ENCODE assay signal across 29 cellular contexts in the genomic region with DNA sequence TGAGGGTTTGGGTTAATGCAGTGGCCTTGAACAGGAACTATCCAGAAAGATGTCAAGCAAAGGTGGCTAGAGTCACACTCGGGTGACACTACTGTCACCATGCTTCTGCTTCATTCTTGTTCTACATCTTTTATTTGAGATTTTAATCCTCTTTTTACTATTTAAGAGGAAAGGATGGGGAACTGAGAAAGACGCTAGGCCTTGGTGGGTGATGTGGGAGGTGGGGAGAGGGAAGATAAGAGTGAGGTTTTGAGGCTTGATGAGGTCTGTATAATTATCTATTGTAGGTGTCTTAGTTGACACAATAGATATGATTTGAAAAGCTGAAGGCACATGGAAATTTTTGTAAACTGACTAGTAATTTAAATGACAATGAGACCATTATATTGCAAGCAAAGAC. TPM values are rescaled to one million over a fixed set of nuclear protein-coding genes. Genes with fewer than 3 reads are reported as not detected.
A peak's percentile ranks its signal among the peaks of the same experiment; 100 is the strongest.
DNase-seq lines count a peak whose midpoint lies in the region; ATAC-seq and TF ChIP-seq lines count a peak whose summit lies in the region.
"Had no signal": no experiment of that assay in that cellular context is flagged by ENCODE, and none has a peak within 500 bp of the region (broad histone marks: within the 10 kb centered on the region; RNA-seq: fewer than 3 reads in every experiment).

No MANE protein-coding gene starts in this region.

- no peaks in the 10 kb centered on the region for H3K9me3 Mint-ChIP-seq in type B pancreatic cell
- H3K9me3 Mint-ChIP-seq: activated T-cell treated with anti-CD3 and anti-CD28 coated beads, Interleukin-2, amount 50 U/mL, for 72 hours had no signal

- peaks cover 34% of the 10 kb centered on the region for H3K4me1 ChIP-seq in HUES48 (ENCODE audit: control insufficient read depth, insufficient read depth, low read length)
- peaks cover 26% of the 10 kb centered on the region for H3K4me1 ChIP-seq in iPS-20b (ENCODE audit: insufficient read depth, low read length)
- peaks cover 24% of the 10 kb centered on the region for H3K4me1 ChIP-seq in Karpas-422 (ENCODE audit: low read length)

- H3K36me3 Mint-ChIP-seq in type B pancreatic cell, result peaks cover 6% of the 10 kb centered on the region

- no peaks in the 10 kb centered on the region for H3K9me2 ChIP-seq in Karpas-422 (replicated peaks; ENCODE audit: insufficient read depth, low read length)

- H3K27me3 ChIP-seq in HUES48 (ENCODE audit: control insufficient read depth, insufficient read depth, low read length), result no peaks in the 10 kb centered on the region
- H3K27me3 ChIP-seq in iPS-20b (ENCODE audit: insufficient read depth, low read length), result no peaks in the 10 kb centered on the region
- no peaks in the 10 kb centered on the region for H3K27me3 ChIP-seq in Karpas-422 (ENCODE audit: low read length)

- H3K27ac ChIP-seq in HUES48 (ENCODE audit: low read depth, low read length), result no peak overlapping the region
- H3K27ac ChIP-seq in SK-N-MC, result peak overlapping the region; percentile 20; the same call in 1 of the 2 replicates
- no peak overlapping the region for H3K27ac ChIP-seq in iPS-20b (ENCODE audit: low read length)
- no peak overlapping the region for H3K27ac ChIP-seq in Karpas-422 (ENCODE audit: low read length)
- H3K27ac ChIP-seq: C4-2B, upper lobe of left lung had no signal

- peak overlapping the region; percentile 46 for H3K4me3 Mint-ChIP-seq in type B pancreatic cell
- H3K4me3 Mint-ChIP-seq: activated T-cell treated with anti-CD3 and anti-CD28 coated beads, Interleukin-2, amount 50 U/mL, for 72 hours; central memory CD8-positive, alpha-beta T cell; mesothelial cell of epicardium; stimulated activated effector memory CD8-positive, alpha-beta T cell treated with anti-CD3 and anti-CD28 coated beads, Interleukin-12 subunit alpha, Interleukin-12 subunit beta, amount 100 ng/mL, for 72 hours had no signal

- no peaks in the 10 kb centered on the region for H3K27me3 Mint-ChIP-seq in type B pancreatic cell

- H3K4me1 Mint-ChIP-seq in type B pancreatic cell (ENCODE audit: unreplicated experiment), result peaks cover 15% of the 10 kb centered on the region
- H3K4me1 Mint-ChIP-seq: central memory CD8-positive, alpha-beta T cell had no signal

- no peak for ATAC-seq in HG03196 (IDR thresholded peaks at IDR 0.05; ENCODE audit: unreplicated experiment)
- ATAC-seq: activated T-cell treated with anti-CD3 and anti-CD28 coated beads, Interleukin-2, amount 50 U/mL, for 72 hours; esophagus mucosa; left ventricle myocardium superior; stimulated activated effector memory CD8-positive, alpha-beta T cell treated with anti-CD3 and anti-CD28 coated beads, Interleukin-12 subunit alpha, Interleukin-12 subunit beta, amount 100 ng/mL, for 72 hours had no signal

- H3K36me3 ChIP-seq in HUES48 (ENCODE audit: control insufficient read depth, insufficient read depth, low read length) (no peaks in the 10 kb centered on the region), SK-N-MC (ENCODE audit: insufficient read depth, low read length) (peaks cover 9% of the 10 kb centered on the region), iPS-20b (ENCODE audit: insufficient read depth, low read depth, low read length) (no peaks in the 10 kb centered on the region), Karpas-422 (ENCODE audit: insufficient read depth, low read length) (no peaks in the 10 kb centered on the region)
- H3K36me3 ChIP-seq: upper lobe of left lung had no signal

- H2AFZ ChIP-seq in Karpas-422 (ENCODE audit: low read length), result no peak overlapping the region

- no peaks in the 10 kb centered on the region for H4K20me1 ChIP-seq in Karpas-422 (ENCODE audit: insufficient read depth, low read depth, low read length)

- peak overlapping the region; percentile 37; the same call in 1 of the 2 replicates for H3K4me3 ChIP-seq in HUES48 (ENCODE audit: low read depth, low read length)
- H3K4me3 ChIP-seq in SK-N-MC, result peak overlapping the region; percentile 97
- H3K4me3 ChIP-seq in iPS-20b (ENCODE audit: low read length), result peak overlapping the region; percentile 78; the same call in 1 of the 2 replicates
- H3K4me3 ChIP-seq in Karpas-422 (ENCODE audit: low read length), result no peak overlapping the region
- H3K4me3 ChIP-seq: upper lobe of left lung had no signal

- DNase-seq in SK-N-MC (ENCODE audit: low read depth, low spot score), result no peak
- DNase-seq in type B pancreatic cell (ENCODE audit: extremely low spot score, unreplicated experiment), result no peak
- no peak for DNase-seq in NCI-H2029 (lab: John Stamatoyannopoulos, UW)
- no peak for DNase-seq in Karpas-422
- DNase-seq: activated CD4-positive, alpha-beta T cell treated with anti-CD3 and anti-CD28 coated beads, Interleukin-2, amount 50 U/mL, for 1 hour; activated CD4-positive, CD25-positive, alpha-beta regulatory T cell; activated naive CD4-positive, alpha-beta T cell; activated T-cell treated with anti-CD3 and anti-CD28 coated beads, Interleukin-2, amount 50 U/mL, for 72 hours; COR-L47; DMS53; GOT3; kidney; left ventricle myocardium superior; NCI-H2029 treated with DMSO at 0.1 percent for 48 hours; NCI-H524 treated with DMSO at 0.1 percent for 48 hours; SIG-M5; stimulated activated CD4-positive, alpha-beta T cell treated with anti-CD3 and anti-CD28 coated beads, Interleukin-15, amount 100 ng/mL, for 24 hours; substantia nigra; SW 1271; T1000; upper lobe of left lung had no signal

- H3K9ac ChIP-seq in HUES48 (ENCODE audit: low read depth, low read length) (no peak overlapping the region), SK-N-MC (ENCODE audit: insufficient read length) (peak overlapping the region; percentile 75), iPS-20b (ENCODE audit: low read depth, low read length) (no peak overlapping the region), Karpas-422 (ENCODE audit: low read length) (no peak overlapping the region)

- H3K79me2 ChIP-seq in Karpas-422 (ENCODE audit: low read length), result peaks cover 3% of the 10 kb centered on the region; the same call in 1 of the 2 replicates

- no peak overlapping the region for H3K27ac Mint-ChIP-seq in type B pancreatic cell
- H3K27ac Mint-ChIP-seq: activated T-cell treated with anti-CD3 and anti-CD28 coated beads, Interleukin-2, amount 50 U/mL, for 72 hours; mesothelial cell of epicardium; stimulated activated effector memory CD8-positive, alpha-beta T cell treated with anti-CD3 and anti-CD28 coated beads, Interleukin-12 subunit alpha, Interleukin-12 subunit beta, amount 100 ng/mL, for 72 hours had no signal

- no peak for TF ChIP-seq CTCF in type B pancreatic cell (conservative IDR thresholded peaks at IDR 0.05)

- H3K9me3 ChIP-seq in HUES48 (ENCODE audit: control insufficient read depth, insufficient read depth, low read length) (no peaks in the 10 kb centered on the region), SK-N-MC (ENCODE audit: low read depth, low read length) (no peaks in the 10 kb centered on the region), iPS-20b (ENCODE audit: insufficient read depth, low read depth, low read length) (no peaks in the 10 kb centered on the region), Karpas-422 (ENCODE audit: low read length) (no peaks in the 10 kb centered on the region)
- H3K9me3 ChIP-seq: upper lobe of left lung had no signal

- H3K4me2 ChIP-seq in Karpas-422 (ENCODE audit: low read depth, low read length, poor library complexity, severe bottlenecking), result no peak overlapping the region

RNA-seq across cellular contexts. Expression of a gene that starts 3.5 kb away (rescaled TPM):
- 131 and 197 TPM in 2 replicates for total RNA-seq in type B pancreatic cell (ENCODE audit: low replicate concordance)
- total RNA-seq in Karpas-422 (2014; rRNA removed; shearing (Covaris generic); ENCODE audit: low replicate concordance), result 25.8 and 34.6 TPM in 2 replicates
